29 cellular contexts compared by ENCODE assay signal in the genomic region with DNA sequence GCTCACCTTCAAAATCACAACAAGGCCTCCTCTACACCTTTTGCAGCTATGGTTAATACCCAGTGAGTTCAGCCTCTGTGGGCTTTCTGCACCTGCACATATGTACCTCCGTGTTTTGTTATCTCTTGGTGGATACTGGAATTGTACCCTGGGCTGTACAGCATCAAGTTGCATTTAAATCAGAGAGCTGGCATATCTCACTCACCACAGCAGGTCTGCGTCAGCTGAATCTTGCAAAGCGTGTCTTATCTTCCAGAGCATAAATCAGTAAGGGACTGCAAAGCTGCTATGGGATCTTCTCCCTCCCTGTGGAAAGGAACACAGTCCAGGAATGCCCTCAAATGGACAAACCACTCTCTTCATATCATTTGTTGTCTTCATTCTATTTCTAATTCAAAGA.
"Had no signal": no experiment of that assay in that cellular context is flagged by ENCODE, and none has a peak within 500 bp of the region (broad histone marks: within the 10 kb centered on the region; RNA-seq: fewer than 3 reads in every experiment).

No MANE protein-coding gene starts in this region.

- ATAC-seq: naive thymus-derived CD8-positive, alpha-beta T cell; natural killer cell treated with Interleukin-12 subunit alpha and Interleukin-12 subunit beta and Interleukin-15 and Interleukin-18, amount 100 ng/mL, for 72 hours; pancreas; psoas muscle; right cardiac atrium; right lobe of liver; stimulated activated memory B cell treated with anti-CD40 and anti-IgM and Interleukin-4, amounts not matched to agents 10 μg/mL and 1 μg/mL and 100 μg/mL, for 72 hours; stimulated activated naive CD8-positive, alpha-beta T cell treated with anti-CD3 and anti-CD28 coated beads, Interleukin-15, amount 100 ng/mL, for 72 hours; stimulated activated naive CD8-positive, alpha-beta T cell treated with anti-CD3 and anti-CD28 coated beads, Interleukin-15, Interleukin-2, amounts not matched to agents 100 U/mL and 50 U/mL, for 24 hours had no signal

- H3K4me3 ChIP-seq: pancreas, psoas muscle, right lobe of liver, sigmoid colon, suprapubic skin, thoracic aorta, thyroid gland, tibial nerve, upper lobe of left lung, uterus had no signal

- H3K27ac ChIP-seq: neutrophil, pancreas, psoas muscle, right lobe of liver, sigmoid colon, suprapubic skin, thoracic aorta, thyroid gland, tibial nerve, upper lobe of left lung, uterus had no signal

- H3K27me3 Mint-ChIP-seq: naive B cell; stimulated activated memory B cell treated with anti-CD40 and anti-IgM and Interleukin-4, amounts not matched to agents 10 μg/mL and 1 μg/mL and 100 μg/mL, for 72 hours; stimulated activated naive CD8-positive, alpha-beta T cell treated with anti-CD3 and anti-CD28 coated beads, Interleukin-15, amount 100 ng/mL, for 72 hours had no signal

- H3K9me3 ChIP-seq: neutrophil, pancreas, psoas muscle, suprapubic skin, thoracic aorta, thyroid gland, uterus had no signal

- H3K27ac Mint-ChIP-seq: naive B cell; naive thymus-derived CD8-positive, alpha-beta T cell; natural killer cell treated with Interleukin-12 subunit alpha and Interleukin-12 subunit beta and Interleukin-15 and Interleukin-18, amount 100 ng/mL, for 72 hours; progenitor cell of endocrine pancreas; stimulated activated memory B cell treated with anti-CD40 and anti-IgM and Interleukin-4, amounts not matched to agents 10 μg/mL and 1 μg/mL and 100 μg/mL, for 72 hours; stimulated activated naive CD8-positive, alpha-beta T cell treated with anti-CD3 and anti-CD28 coated beads, Interleukin-15, amount 100 ng/mL, for 72 hours had no signal

- DNase-seq: naive B cell; naive thymus-derived CD8-positive, alpha-beta T cell; nucleus accumbens; pancreas; posterior cingulate gyrus; psoas muscle; right cardiac atrium; right lobe of liver; sigmoid colon; small intestine; stimulated activated CD4-positive, alpha-beta T cell treated with anti-CD3 and anti-CD28 coated beads, Interleukin-15, amount 100 ng/mL, for 24 hours; stimulated activated CD4-positive, alpha-beta T cell treated with anti-CD3 and anti-CD28 coated beads, Interleukin-4, amount 100 ng/mL, for 1 hour; stimulated activated CD4-positive, alpha-beta T cell treated with anti-CD3 and anti-CD28 coated beads, Interleukin-4, amount 100 ng/mL, for 4 hours; stimulated activated CD8-positive, alpha-beta memory T cell treated with anti-CD3 and anti-CD28 coated beads, Interleukin-4, amount 100 ng/mL, for 48 hours; stimulated activated naive CD4-positive, alpha-beta T cell; stimulated activated naive CD8-positive, alpha-beta T cell treated with anti-CD3 and anti-CD28 coated beads, Interleukin-15, amount 100 ng/mL, for 72 hours; stimulated activated naive CD8-positive, alpha-beta T cell treated with anti-CD3 and anti-CD28 coated beads, Interleukin-15, Interleukin-2, amounts not matched to agents 100 U/mL and 50 U/mL, for 24 hours; substantia nigra; thyroid gland; trophoblast cell; upper lobe of left lung; uterus had no signal

- H3K4me3 Mint-ChIP-seq: naive B cell; naive thymus-derived CD8-positive, alpha-beta T cell; natural killer cell treated with Interleukin-12 subunit alpha and Interleukin-12 subunit beta and Interleukin-15 and Interleukin-18, amount 100 ng/mL, for 72 hours; stimulated activated memory B cell treated with anti-CD40 and anti-IgM and Interleukin-4, amounts not matched to agents 10 μg/mL and 1 μg/mL and 100 μg/mL, for 72 hours; stimulated activated naive CD8-positive, alpha-beta T cell treated with anti-CD3 and anti-CD28 coated beads, Interleukin-15, amount 100 ng/mL, for 72 hours had no signal

- H3K36me3 Mint-ChIP-seq: naive B cell; natural killer cell treated with Interleukin-12 subunit alpha and Interleukin-12 subunit beta and Interleukin-15 and Interleukin-18, amount 100 ng/mL, for 72 hours; stimulated activated memory B cell treated with anti-CD40 and anti-IgM and Interleukin-4, amounts not matched to agents 10 μg/mL and 1 μg/mL and 100 μg/mL, for 72 hours had no signal

- H3K4me1 ChIP-seq: pancreas, psoas muscle, right lobe of liver, sigmoid colon, suprapubic skin, thyroid gland, upper lobe of left lung, uterus had no signal

- H3K27me3 ChIP-seq: neutrophil, pancreas, right lobe of liver, suprapubic skin, thyroid gland, tibial nerve, upper lobe of left lung, uterus had no signal

- H3K4me1 Mint-ChIP-seq: naive B cell; naive thymus-derived CD8-positive, alpha-beta T cell; stimulated activated memory B cell treated with anti-CD40 and anti-IgM and Interleukin-4, amounts not matched to agents 10 μg/mL and 1 μg/mL and 100 μg/mL, for 72 hours; stimulated activated naive CD8-positive, alpha-beta T cell treated with anti-CD3 and anti-CD28 coated beads, Interleukin-15, amount 100 ng/mL, for 72 hours had no signal

- H3K36me3 ChIP-seq: neutrophil, pancreas, right lobe of liver, sigmoid colon, suprapubic skin, thoracic aorta, thyroid gland, tibial nerve, upper lobe of left lung, uterus had no signal
